In the genomic region with DNA sequence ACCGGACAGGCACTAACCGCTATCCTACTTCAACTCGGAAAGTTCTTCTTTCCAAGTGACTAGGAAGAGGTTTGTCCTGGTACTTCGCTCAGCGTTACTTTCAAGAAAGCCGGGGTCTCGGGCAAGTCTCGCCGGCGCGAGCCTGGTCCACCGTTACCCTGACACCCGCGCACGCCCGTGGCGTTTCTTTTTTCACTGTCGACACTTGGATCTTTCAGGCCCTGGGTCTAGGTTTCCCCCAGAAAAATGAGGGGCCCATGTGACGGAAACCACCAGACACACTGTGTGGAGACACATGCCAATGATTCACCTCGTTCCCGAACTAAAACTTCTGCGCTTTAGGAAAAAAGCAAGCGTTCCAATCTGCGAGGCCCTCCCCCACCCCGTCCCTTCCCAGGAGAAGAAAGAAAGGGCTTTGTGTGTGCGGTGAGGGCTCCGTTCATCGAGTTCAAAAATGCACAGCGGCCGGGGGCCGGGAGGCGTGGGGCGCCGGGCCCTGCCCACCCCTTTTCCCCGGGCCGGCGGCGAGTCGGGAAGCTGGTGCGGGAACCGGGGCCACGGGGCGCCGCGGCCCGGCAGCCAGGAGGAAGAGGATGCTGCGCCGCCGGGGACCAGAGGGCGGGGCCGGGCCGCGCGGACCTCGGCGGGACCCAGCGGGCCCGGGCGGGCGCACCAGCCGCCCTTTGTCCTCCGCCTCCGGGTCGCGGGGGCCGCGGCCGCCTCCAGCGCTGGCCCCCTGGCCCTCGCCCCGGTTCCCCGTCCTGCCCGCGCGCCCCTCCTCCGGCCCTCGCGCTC, we compare ENCODE assay signal across 9 cellular contexts. TPM values are rescaled to one million over a fixed set of nuclear protein-coding genes. Genes with fewer than 3 reads are reported as not detected.
DNase-seq lines count a peak whose midpoint lies in the region; ATAC-seq and TF ChIP-seq lines count a peak whose summit lies in the region.
"Had no signal": no experiment of that assay in that cellular context is flagged by ENCODE, and none has a peak within 500 bp of the region (broad histone marks: within the 10 kb centered on the region; RNA-seq: fewer than 3 reads in every experiment).

No MANE protein-coding gene starts in this region.

- H3K27ac ChIP-seq in esophagus (ENCODE audit: low read depth in 2 of 2, low read length in 1 of 2): peak overlapping the region; percentile 51 to 84
- peak overlapping the region; percentile 76 to 93 (median 86) for H3K27ac ChIP-seq in upper lobe of left lung

- WGBS in esophagus, 2 donors: 5 to 11% methylated on average over 40 to 78 of the region's 78 CpGs
- WGBS in upper lobe of left lung, 2 donors: 11 to 17% methylated on average over 33 to 53 of the region's 78 CpGs

- POLR2A ChIA-PET in GM10248 (lab: Yijun Ruan, JAX): no interaction called here

- H3K27me3 Mint-ChIP-seq in T-helper 17 cell: peaks cover 58% of the 10 kb centered on the region

- peak overlapping the region; percentile 82 for H3K4me3 Mint-ChIP-seq in T-helper 17 cell

- no peak for TF ChIP-seq CTCF in GM10248 (IDR thresholded peaks at IDR 0.05; ENCODE audit: control extremely low read depth, extremely low read depth, low read depth, missing control alignments)
- peak in 1 of 6 experiments; percentile 10 for TF ChIP-seq CTCF in upper lobe of left lung (IDR thresholded peaks at IDR 0.05)

- ATAC-seq in T-helper 17 cell (no peak), upper lobe of left lung (ENCODE audit: low FRiP score in 2 of 2) (peak; percentile 16 to 49), HG03571 (IDR thresholded peaks at IDR 0.05; ENCODE audit: unreplicated experiment) (no peak), GM21737 (IDR thresholded peaks at IDR 0.05; ENCODE audit: unreplicated experiment) (no peak)

- no peak for TF ChIP-seq POLR2A in upper lobe of left lung (IDR thresholded peaks at IDR 0.05)

- H3K9me3 ChIP-seq in T-helper 17 cell (ENCODE audit: control insufficient read depth, low read length, poor library complexity, severe bottlenecking) (no peaks in the 10 kb centered on the region), esophagus (ENCODE audit: control insufficient read depth in 2 of 2, insufficient read depth in 1 of 2, low read depth in 1 of 2, low read length in 1 of 2) (peaks cover 0 to 3% of the 10 kb centered on the region in 2 donors), mucosa of stomach (ENCODE audit: control insufficient read depth, low read length) (no peaks in the 10 kb centered on the region), upper lobe of left lung (no peaks in the 10 kb centered on the region)

- H3K4me1 ChIP-seq in esophagus (ENCODE audit: control insufficient read depth in 2 of 2, insufficient read depth in 2 of 2, low read length in 1 of 2) (peaks cover 2 to 4% of the 10 kb centered on the region in 2 donors), mucosa of stomach (ENCODE audit: control insufficient read depth, insufficient read depth, low read length) (peaks cover 8% of the 10 kb centered on the region), upper lobe of left lung (peaks cover 6 to 38% (median 15%) of the 10 kb centered on the region in 4 donors)

- peak overlapping the region; percentile 36 for H3K9ac ChIP-seq in mucosa of stomach (ENCODE audit: low read length)

- H3K4me3 ChIP-seq in esophagus (ENCODE audit: low read depth in 1 of 2, low read length in 2 of 2): peak overlapping the region; percentile 48 to 66
- H3K4me3 ChIP-seq in mucosa of stomach (ENCODE audit: low read length): peak overlapping the region; percentile 10
- peak overlapping the region; percentile 63 to 73 (median 65) for H3K4me3 ChIP-seq in upper lobe of left lung

- H3K36me3 ChIP-seq in esophagus (ENCODE audit: control insufficient read depth in 2 of 2, insufficient read depth in 2 of 2, low read length in 1 of 2) (no peaks in the 10 kb centered on the region), mucosa of stomach (ENCODE audit: control insufficient read depth, insufficient read depth, low read length) (no peaks in the 10 kb centered on the region), upper lobe of left lung (no peaks in the 10 kb centered on the region)

- H3K27me3 ChIP-seq in esophagus (ENCODE audit: control insufficient read depth in 1 of 2, insufficient read depth in 2 of 2, low read length in 2 of 2): peaks cover 0 to 19% of the 10 kb centered on the region in 2 donors
- H3K27me3 ChIP-seq in mucosa of stomach (ENCODE audit: control insufficient read depth, insufficient read depth, low read length): peaks cover 62% of the 10 kb centered on the region
- H3K27me3 ChIP-seq in upper lobe of left lung: peaks cover 0 to 16% (median 4%) of the 10 kb centered on the region in 4 donors

- H3K4me1 Mint-ChIP-seq in T-helper 17 cell: peaks cover 7% of the 10 kb centered on the region

- H3K36me3 Mint-ChIP-seq in T-helper 17 cell (ENCODE audit: low read depth): peaks cover 4% of the 10 kb centered on the region

- TF ChIP-seq EP300 in upper lobe of left lung (IDR thresholded peaks at IDR 0.05): no peak

- DNase-seq in GM10248 (ENCODE audit: extremely low spot score) (peak; percentile 24), T-helper 17 cell (no peak), upper lobe of left lung (peak in 1 of 2 donors; percentile 88), epidermal melanocyte (ENCODE audit: insufficient read length, low spot score) (no peak)

- CTCF ChIA-PET in GM10248 (lab: Yijun Ruan, JAX): no interaction called here

- no peak overlapping the region for H3K27ac Mint-ChIP-seq in T-helper 17 cell

RNA-seq across cellular contexts. Expression of gene ZNF521, which starts 2.6 kb away (rescaled TPM):
- 1 to 10 TPM in 1 of 2 donors, not detected in 1; 1.1 TPM for total RNA-seq in T-helper 17 cell
- polyA plus RNA-seq in esophagus: 1 to 10 TPM in 1 of 2 donors, under 1 TPM in 1; 0.79 to 1.2 TPM
- total RNA-seq in upper lobe of left lung: 10 to 100 TPM in 4 of 6 donors, 1 to 10 TPM in 2; 4.7 to 37.7 (median 13.8) TPM
- total RNA-seq: NCI-H460 had no signal

Comparison
In these comparisons a context has a peak if more than half of its experiments do, and no peak if none do; other contexts are left out.
1. ATAC-seq: peak in upper lobe of left lung (2 of 2); none in T-helper 17 cell (single experiment), HG03571 (single experiment) and GM21737 (single experiment).
2. H3K4me3 ChIP-seq: peak in every context shown above with its lines; median percentile 65 in upper lobe of left lung; 57 in esophagus; 10 in mucosa of stomach.